18 cellular contexts compared by ENCODE assay signal in genomic region chr10:6598679-6599078, GRCh38. TPM values are rescaled to one million over a fixed set of nuclear protein-coding genes. Genes with fewer than 3 reads are reported as not detected.
DNase-seq lines count a peak whose midpoint lies in the region; ATAC-seq and TF ChIP-seq lines count a peak whose summit lies in the region.
"Had no signal": no experiment of that assay in that cellular context is flagged by ENCODE, and none has a peak within 500 bp of the region (broad histone marks: within the 10 kb centered on the region; RNA-seq: fewer than 3 reads in every experiment).

No MANE protein-coding gene starts in this region.

- no peak for ATAC-seq in CD4-positive, alpha-beta T cell (ENCODE audit: poor library complexity)
- ATAC-seq in activated CD8-positive, alpha-beta T cell treated with anti-CD3 and anti-CD28 coated beads, Interleukin-2, amount 10 ng/mL, durations not matched to agents 7 days and 5 days = no peak
- no peak for ATAC-seq in naive thymus-derived CD4-positive, alpha-beta T cell
- ATAC-seq: HCT116 had no signal

- POLR2A ChIA-PET in CD4-positive, alpha-beta T cell (lab: Charles Lee) = interaction anchor here (0.8 to 9.5 kb wide), 2 partner anchors 18 to 125 kb away, joined by 4 to 104 read pairs; partner anchors contain the start of gene PRKCQ
- POLR2A ChIA-PET in activated CD8-positive, alpha-beta T cell treated with anti-CD3 and anti-CD28 coated beads, Interleukin-2, amount 10 ng/mL, durations not matched to agents 7 days and 5 days (lab: Charles Lee) = interaction anchor here (5.8 to 13.6 kb wide), 2 partner anchors 12 to 18 kb away, joined by 30 to 239 read pairs; partner anchors contain the start of gene PRKCQ
- POLR2A ChIA-PET in naive thymus-derived CD4-positive, alpha-beta T cell (lab: Charles Lee) = interaction anchor here (0.9 to 16.1 kb wide), 5 partner anchors 9 to 136 kb away, joined by 3 to 378 read pairs (median 10); partner anchors contain the start of gene PRKCQ

- no peak overlapping the region for H3K27ac ChIP-seq in CD4-positive, alpha-beta T cell (ENCODE audit: low read depth, low read length)
- peak overlapping the region; percentile 50 for H3K27ac ChIP-seq in naive thymus-derived CD4-positive, alpha-beta T cell (ENCODE audit: low read depth, low read length)
- H3K27ac ChIP-seq: GM23248, Peyer's patch had no signal

- H3K9me3 ChIP-seq in CD4-positive, alpha-beta T cell (ENCODE audit: control insufficient read depth, low read length) = no peaks in the 10 kb centered on the region
- no peaks in the 10 kb centered on the region for H3K9me3 ChIP-seq in naive thymus-derived CD4-positive, alpha-beta T cell (ENCODE audit: control insufficient read depth in 2 of 3, low read length in 3 of 3)
- H3K9me3 ChIP-seq: Peyer's patch had no signal

- peaks cover 17 to 81% of the 10 kb centered on the region in 2 donors for H3K4me1 ChIP-seq in naive thymus-derived CD4-positive, alpha-beta T cell (ENCODE audit: control insufficient read depth in 2 of 2, insufficient read depth in 2 of 2, low read length in 2 of 2)
- H3K4me1 ChIP-seq: Peyer's patch had no signal

- peaks cover 45% of the 10 kb centered on the region for H3K36me3 Mint-ChIP-seq in activated CD4-positive, alpha-beta T cell treated with anti-CD3 and anti-CD28 coated beads, Interleukin-2, amount 10 ng/mL, durations not matched to agents 24 days and 14 days (ENCODE audit: low read depth)
- peaks cover 23% of the 10 kb centered on the region for H3K36me3 Mint-ChIP-seq in CD4-positive, alpha-beta T cell (ENCODE audit: low read depth)
- peaks cover 52% of the 10 kb centered on the region for H3K36me3 Mint-ChIP-seq in activated CD8-positive, alpha-beta T cell treated with anti-CD3 and anti-CD28 coated beads, Interleukin-2, amount 10 ng/mL, durations not matched to agents 7 days and 5 days (ENCODE audit: low read depth)
- peaks cover 0 to 53% (median 11%) of the 10 kb centered on the region in 5 donors for H3K36me3 Mint-ChIP-seq in naive thymus-derived CD4-positive, alpha-beta T cell
- H3K36me3 Mint-ChIP-seq: CD14-positive monocyte had no signal

- H3K4me1 Mint-ChIP-seq in activated CD4-positive, alpha-beta T cell treated with anti-CD3 and anti-CD28 coated beads, Interleukin-2, amount 10 ng/mL, durations not matched to agents 24 days and 14 days = peaks cover 73% of the 10 kb centered on the region
- H3K4me1 Mint-ChIP-seq in CD4-positive, alpha-beta T cell (ENCODE audit: low read depth) = peaks cover 85% of the 10 kb centered on the region
- peaks cover 85% of the 10 kb centered on the region for H3K4me1 Mint-ChIP-seq in activated CD8-positive, alpha-beta T cell treated with anti-CD3 and anti-CD28 coated beads, Interleukin-2, amount 10 ng/mL, durations not matched to agents 7 days and 5 days (ENCODE audit: low read depth)
- H3K4me1 Mint-ChIP-seq in naive thymus-derived CD4-positive, alpha-beta T cell = peaks cover 41 to 98% (median 94%) of the 10 kb centered on the region in 7 donors

- CTCF ChIA-PET in CD4-positive, alpha-beta T cell (lab: Charles Lee) = interaction anchor here (5.0 kb wide), 1 partner anchor 16 kb away, joined by 55 read pairs; the partner anchor contains the start of gene PRKCQ
- CTCF ChIA-PET in activated CD8-positive, alpha-beta T cell treated with anti-CD3 and anti-CD28 coated beads, Interleukin-2, amount 10 ng/mL, durations not matched to agents 7 days and 5 days (lab: Charles Lee) = interaction anchor here (2.0 to 8.7 kb wide), 3 partner anchors 12 to 69 kb away, joined by 4 to 131 read pairs (median 10); partner anchors contain the start of gene PRKCQ
- CTCF ChIA-PET in naive thymus-derived CD4-positive, alpha-beta T cell (lab: Charles Lee) = interaction anchor here (1.6 to 13.4 kb wide), 2 partner anchors 9 to 18 kb away, joined by 5 to 206 read pairs; partner anchors contain the start of gene PRKCQ

- H3K36me3 ChIP-seq in naive thymus-derived CD4-positive, alpha-beta T cell (ENCODE audit: control insufficient read depth in 2 of 3, insufficient read depth in 3 of 3, low read length in 3 of 3) = no peaks in the 10 kb centered on the region
- H3K36me3 ChIP-seq: Peyer's patch had no signal

- H3K27me3 Mint-ChIP-seq in activated CD4-positive, alpha-beta T cell treated with anti-CD3 and anti-CD28 coated beads, Interleukin-2, amount 10 ng/mL, durations not matched to agents 24 days and 14 days = no peaks in the 10 kb centered on the region
- no peaks in the 10 kb centered on the region for H3K27me3 Mint-ChIP-seq in CD4-positive, alpha-beta T cell
- no peaks in the 10 kb centered on the region for H3K27me3 Mint-ChIP-seq in activated CD8-positive, alpha-beta T cell treated with anti-CD3 and anti-CD28 coated beads, Interleukin-2, amount 10 ng/mL, durations not matched to agents 7 days and 5 days (ENCODE audit: low read depth)
- H3K27me3 Mint-ChIP-seq in naive thymus-derived CD4-positive, alpha-beta T cell = no peaks in the 10 kb centered on the region

- no peak overlapping the region for H3K4me3 ChIP-seq in naive thymus-derived CD4-positive, alpha-beta T cell (ENCODE audit: low read length)
- H3K4me3 ChIP-seq: GM23248, Peyer's patch had no signal

- DNase-seq in activated CD4-positive, alpha-beta T cell treated with anti-CD3 and anti-CD28 coated beads, Interleukin-2, amount 10 ng/mL, durations not matched to agents 24 days and 14 days = no peak
- DNase-seq in activated CD4-positive, alpha-beta T cell treated with anti-CD3 and anti-CD28 coated beads, Interleukin-2, amount 50 U/mL, for 48 hours = no peak
- DNase-seq in CD4-positive, alpha-beta T cell = no peak
- no peak for DNase-seq in activated CD8-positive, alpha-beta T cell treated with anti-CD3 and anti-CD28 coated beads, Interleukin-2, amount 10 ng/mL, durations not matched to agents 7 days and 5 days
- DNase-seq in naive thymus-derived CD4-positive, alpha-beta T cell = no peak
- no peak for DNase-seq in EL
- no peak for DNase-seq in stimulated activated CD4-positive, alpha-beta T cell treated with anti-CD3 and anti-CD28 coated beads, Interleukin-4, amount 100 ng/mL, for 1 hour
- DNase-seq: DND-41, GF-D8, GM23248, NCI-H1417, NCI-H1930, NCI-H2171, Peyer's patch had no signal

- no peaks in the 10 kb centered on the region for H3K27me3 ChIP-seq in CD4-positive, alpha-beta T cell (ENCODE audit: control insufficient read depth, insufficient read depth, low read length)
- H3K27me3 ChIP-seq in naive thymus-derived CD4-positive, alpha-beta T cell (ENCODE audit: control insufficient read depth in 2 of 2, insufficient read depth in 2 of 2, low read length in 2 of 2) = no peaks in the 10 kb centered on the region
- H3K27me3 ChIP-seq: Peyer's patch had no signal

- TF ChIP-seq CTCF in CD4-positive, alpha-beta T cell (IDR thresholded peaks at IDR 0.05) = no peak

- H3K9me3 Mint-ChIP-seq in activated CD4-positive, alpha-beta T cell treated with anti-CD3 and anti-CD28 coated beads, Interleukin-2, amount 10 ng/mL, durations not matched to agents 24 days and 14 days = peaks cover 11% of the 10 kb centered on the region
- H3K9me3 Mint-ChIP-seq in CD4-positive, alpha-beta T cell = no peaks in the 10 kb centered on the region
- H3K9me3 Mint-ChIP-seq in activated CD8-positive, alpha-beta T cell treated with anti-CD3 and anti-CD28 coated beads, Interleukin-2, amount 10 ng/mL, durations not matched to agents 7 days and 5 days (ENCODE audit: insufficient read depth) = peaks cover 6% of the 10 kb centered on the region
- H3K9me3 Mint-ChIP-seq in naive thymus-derived CD4-positive, alpha-beta T cell = peaks cover 0 to 4% (median 0%) of the 10 kb centered on the region in 11 donors
- H3K9me3 Mint-ChIP-seq: IgD-negative memory B cell had no signal

- intact Hi-C loops in activated CD4-positive, alpha-beta T cell treated with anti-CD3 and anti-CD28 coated beads, Interleukin-2, amount 10 ng/mL, durations not matched to agents 24 days and 14 days (cut with micrococcal nuclease) = loop anchor here (10.0 kb wide), 1 partner anchor 544 kb away; no protein-coding TSS in a partner anchor
- intact Hi-C loops in CD4-positive, alpha-beta T cell (cut with DNase I, micrococcal nuclease) = no loop called here
- intact Hi-C loops in naive thymus-derived CD4-positive, alpha-beta T cell (cut with micrococcal nuclease) = loop anchor here in 1 of 2 donors (10.0 kb wide), 1 partner anchor 254 kb away; no protein-coding TSS in a partner anchor

- H3K27ac Mint-ChIP-seq in activated CD4-positive, alpha-beta T cell treated with anti-CD3 and anti-CD28 coated beads, Interleukin-2, amount 10 ng/mL, durations not matched to agents 24 days and 14 days = peak overlapping the region; percentile 79
- H3K27ac Mint-ChIP-seq in CD4-positive, alpha-beta T cell = peak overlapping the region; percentile 83
- H3K27ac Mint-ChIP-seq in activated CD8-positive, alpha-beta T cell treated with anti-CD3 and anti-CD28 coated beads, Interleukin-2, amount 10 ng/mL, durations not matched to agents 7 days and 5 days = peak overlapping the region; percentile 88
- peak overlapping the region; percentile 88 to 100 (median 94) for H3K27ac Mint-ChIP-seq in naive thymus-derived CD4-positive, alpha-beta T cell
- H3K27ac Mint-ChIP-seq: CD14-positive monocyte had no signal

- H3K4me3 Mint-ChIP-seq in activated CD4-positive, alpha-beta T cell treated with anti-CD3 and anti-CD28 coated beads, Interleukin-2, amount 10 ng/mL, durations not matched to agents 24 days and 14 days = peak overlapping the region; percentile 28
- no peak overlapping the region for H3K4me3 Mint-ChIP-seq in CD4-positive, alpha-beta T cell
- no peak overlapping the region for H3K4me3 Mint-ChIP-seq in activated CD8-positive, alpha-beta T cell treated with anti-CD3 and anti-CD28 coated beads, Interleukin-2, amount 10 ng/mL, durations not matched to agents 7 days and 5 days
- peak overlapping the region in 8 of 10 donors; percentile 3 to 72 (median 63) for H3K4me3 Mint-ChIP-seq in naive thymus-derived CD4-positive, alpha-beta T cell
- H3K4me3 Mint-ChIP-seq: CD14-positive monocyte had no signal

RNA-seq across cellular contexts. Expression of gene PRKCQ, which starts 18.6 kb away (rescaled TPM):
- 36.0 TPM in 2 replicates for total RNA-seq in activated CD4-positive, alpha-beta T cell treated with anti-CD3 and anti-CD28 coated beads, Interleukin-2, amount 10 ng/mL, durations not matched to agents 24 days and 14 days
- total RNA-seq in CD4-positive, alpha-beta T cell = 10 to 100 TPM; 43.4 to 43.9 TPM
- 10 to 100 TPM; 60.1 to 60.9 TPM for total RNA-seq in activated CD8-positive, alpha-beta T cell treated with anti-CD3 and anti-CD28 coated beads, Interleukin-2, amount 10 ng/mL, durations not matched to agents 7 days and 5 days
- total RNA-seq in naive thymus-derived CD4-positive, alpha-beta T cell = 10 to 100 TPM; 45.9 to 68.3 (median 65.8) TPM
- polyA plus RNA-seq in naive thymus-derived CD4-positive, alpha-beta T cell = 10 to 100 TPM; 44.3 to 74.5 TPM
- total RNA-seq: A673, GM23248 had no signal
- polyA plus RNA-seq: GM23248 had no signal

Comparison
In these comparisons a context has a peak if more than half of its experiments do, and no peak if none do; other contexts are left out.
1. H3K4me3 Mint-ChIP-seq: peak in activated CD4-positive, alpha-beta T cell treated with anti-CD3 and anti-CD28 coated beads, Interleukin-2, amount 10 ng/mL, durations not matched to agents 24 days and 14 days (single experiment) and naive thymus-derived CD4-positive, alpha-beta T cell (8 of 10); none in CD4-positive, alpha-beta T cell (single experiment) and activated CD8-positive, alpha-beta T cell treated with anti-CD3 and anti-CD28 coated beads, Interleukin-2, amount 10 ng/mL, durations not matched to agents 7 days and 5 days (single experiment).
2. Peak in every context shown above with its lines, with median percentiles within 50 percentile points of each other: H3K27ac Mint-ChIP-seq.